20 cellular contexts compared by ENCODE assay signal in genomic region chr15:82714026-82714425, GRCh38. TPM values are rescaled to one million over a fixed set of nuclear protein-coding genes. Genes with fewer than 3 reads are reported as not detected.
DNase-seq lines count a peak whose midpoint lies in the region; ATAC-seq, FAIRE-seq and TF ChIP-seq lines count a peak whose summit lies in the region.
"Had no signal": no experiment of that assay in that cellular context is flagged by ENCODE, and none has a peak within 500 bp of the region (broad histone marks: within the 10 kb centered on the region; RNA-seq: fewer than 3 reads in every experiment).

No MANE protein-coding gene starts in this region.

- in situ Hi-C loops in GM12878 (cut with MboI), result no loop called here

- no peak overlapping the region for H4K8ac ChIP-seq in neuronal stem cell (ENCODE audit: low read depth, low read length)

- H2BK15ac ChIP-seq in neuronal stem cell (ENCODE audit: low read length), result no peak overlapping the region

- H3K9ac ChIP-seq in GM12878 (ENCODE audit: control insufficient read depth, insufficient read depth, low read length) (no peak overlapping the region), neuronal stem cell (ENCODE audit: low read depth, low read length, poor library complexity) (no peak overlapping the region)

- no peaks in the 10 kb centered on the region for H4K20me1 ChIP-seq in GM12878 (ENCODE audit: control insufficient read depth, insufficient read depth)

- no peaks in the 10 kb centered on the region for H3K79me2 ChIP-seq in GM12878 (ENCODE audit: control insufficient read depth, insufficient read depth, low read length)

- 0 out of 2 replicates have a peak, but pooled peaks cover 1% of the 10 kb centered on the region for H3K4me1 ChIP-seq in GM12878 (ENCODE audit: control insufficient read depth, insufficient read depth, low read length)
- H3K4me1 ChIP-seq in neuronal stem cell (ENCODE audit: control insufficient read depth in 2 of 2, insufficient read depth in 1 of 2, low read depth in 1 of 2, low read length in 2 of 2), result peaks cover 5 to 10% of the 10 kb centered on the region in 2 donors
- peaks cover 0 to 15% (median 5%) of the 10 kb centered on the region in 4 donors for H3K4me1 ChIP-seq in tibial nerve
- H3K4me1 ChIP-seq: BE2C had no signal

- TF ChIP-seq CTCF in GM12865 (IDR thresholded peaks at IDR 0.05; ENCODE audit: insufficient read depth, low read depth, low read length, missing control alignments) (no peak), GM12878 (IDR thresholded peaks at IDR 0.05 in 2 of 3, conservative IDR thresholded peaks at IDR 0.05 in 1 of 3; ENCODE audit: control insufficient read depth in 2 of 3, extremely low read depth in 1 of 3, insufficient read depth in 1 of 3, low read depth in 3 of 3, low read length in 3 of 3) (no peak), tibial nerve (IDR thresholded peaks at IDR 0.05) (no peak)

- no TSS peak for BruUV-seq in GM12878 (replicated peaks; lab: Mats Ljungman, UMichigan)

- H3K4me3 ChIP-seq in GM12865 (ENCODE audit: low read depth, low read length) (no peak overlapping the region), GM12878 (no peak overlapping the region), neuronal stem cell (ENCODE audit: low read length in 2 of 2) (no peak overlapping the region), tibial nerve (no peak overlapping the region)
- H3K4me3 ChIP-seq: A549, GM23338 had no signal

- DNase-seq in GM12865 (ENCODE audit: low read depth) (peak; percentile 36), HT-29 (ENCODE audit: low spot score) (peak; percentile 57), GM12878 (ENCODE audit: low read depth, low spot score) (peak; percentile 3), neuronal stem cell (ENCODE audit: low spot score) (no peak), tibial nerve (ENCODE audit: low spot score in 2 of 2) (no peak), NAMALWA (ENCODE audit: low spot score) (no peak)
- no peak for DNase-seq in stimulated activated naive CD8-positive, alpha-beta T cell treated with anti-CD3 and anti-CD28 coated beads, Interleukin-15, Interleukin-2, amounts not matched to agents 100 U/mL and 50 U/mL, for 24 hours
- DNase-seq: BE2C; CD4-positive, alpha-beta memory T cell; COR-L47; DND-41; GDM1; HCEC 1CT; HFFc6; KG1 had no signal

- SMC1A ChIA-PET in GM12878 (lab: Charles Lee; ENCODE audit: uncharacterized antibody, unreplicated experiment), result interaction anchor here (0.7 to 1.4 kb wide), 3 partner anchors 11 to 63 kb away, joined by 3 to 4 read pairs (median 3); no protein-coding TSS in a partner anchor

- H2AK5ac ChIP-seq in neuronal stem cell (ENCODE audit: low read depth, low read length), result no peak overlapping the region

- no peak overlapping the region for H2AFZ ChIP-seq in GM12878 (ENCODE audit: control insufficient read depth, low read depth, low read length)
- peak overlapping the region; percentile 63 for H2AFZ ChIP-seq in neuronal stem cell (ENCODE audit: low read length)
- H2AFZ ChIP-seq: GM23338 had no signal

- no peak overlapping the region for H2BK120ac ChIP-seq in neuronal stem cell (ENCODE audit: low read depth, low read length)

- intact Hi-C loops in GM12878 (cut with micrococcal nuclease; ENCODE audit: unreplicated experiment), result no loop called here

- no peak overlapping the region for H3K14ac ChIP-seq in neuronal stem cell (ENCODE audit: low read length)

- TF ChIP-seq EP300 in GM12878 (IDR thresholded peaks at IDR 0.05; ENCODE audit: borderline replicate concordance in 1 of 2, control insufficient read depth in 1 of 2, low read depth in 2 of 2, low read length in 2 of 2), result no peak
- TF ChIP-seq EP300 in tibial nerve (IDR thresholded peaks at IDR 0.05), result no peak

- H3K4ac ChIP-seq in neuronal stem cell (ENCODE audit: low read length), result no peak overlapping the region

- no peak overlapping the region for H3K23ac ChIP-seq in neuronal stem cell (ENCODE audit: low read depth, low read length, poor library complexity)

- no peak overlapping the region for H2BK12ac ChIP-seq in neuronal stem cell (ENCODE audit: low read length)

- H3K4me2 ChIP-seq in GM12878 (ENCODE audit: control insufficient read depth, insufficient read depth) (no peak overlapping the region), neuronal stem cell (ENCODE audit: insufficient read depth, low read length, poor library complexity, severe bottlenecking) (no peak overlapping the region)
- H3K4me2 ChIP-seq: A549, GM23338 had no signal

- H2BK5ac ChIP-seq in neuronal stem cell (ENCODE audit: low read length), result no peak overlapping the region

- no peak for ATAC-seq in GM12878
- ATAC-seq in stimulated activated naive CD8-positive, alpha-beta T cell treated with anti-CD3 and anti-CD28 coated beads, Interleukin-15, Interleukin-2, amounts not matched to agents 100 U/mL and 50 U/mL, for 24 hours, result no peak
- ATAC-seq: A549, GM23338 had no signal

- H3K9me3 ChIP-seq in GM12878 (replicated peaks; ENCODE audit: control insufficient read depth, insufficient read depth, low read length), result no peaks in the 10 kb centered on the region
- H3K9me3 ChIP-seq in neuronal stem cell (replicated peaks in 1 of 2; ENCODE audit: control insufficient read depth in 2 of 2, insufficient read depth in 1 of 2, low read depth in 1 of 2, low read length in 2 of 2), result no peaks in the 10 kb centered on the region
- peaks cover 0 to 11% (median 0%) of the 10 kb centered on the region in 4 donors for H3K9me3 ChIP-seq in tibial nerve
- H3K9me3 ChIP-seq: A549, BE2C had no signal

- CTCF ChIA-PET in GM12878 (lab: Yijun Ruan, JAX), result interaction anchor here (1.7 kb wide), 1 partner anchor 37 kb away, joined by 6 read pairs; no protein-coding TSS in a partner anchor

- H3K27me3 ChIP-seq in GM12878 (replicated peaks in 1 of 2; ENCODE audit: control insufficient read depth in 2 of 2, insufficient read depth in 2 of 2, low read length in 1 of 2) (no peaks in the 10 kb centered on the region; a peak in 1 of 4 replicates), neuronal stem cell (ENCODE audit: control insufficient read depth in 3 of 3, insufficient read depth in 3 of 3, low read depth in 1 of 3, low read length in 3 of 3) (peaks cover 0 to 10% (median 4%) of the 10 kb centered on the region in 3 experiments), tibial nerve (peaks cover 0 to 31% of the 10 kb centered on the region in 2 donors)
- H3K27me3 ChIP-seq: BE2C had no signal

- H3K27ac ChIP-seq in GM12878 (ENCODE audit: control insufficient read depth, insufficient read depth) (no peak overlapping the region), neuronal stem cell (replicated peaks; ENCODE audit: low read length) (no peak overlapping the region), tibial nerve (no peak overlapping the region)
- H3K27ac ChIP-seq: A549, C4-2B, HL-60 had no signal

- FAIRE-seq in GM12878 (lab: Jason Lieb, UNC), result no peak
- FAIRE-seq: A549, GM18507 had no signal

- WGBS in GM12878 (ENCODE audit: insufficient coverage, insufficient replicate concordance, low lambda C conversion rate, missing lambda C conversion rate), result 14% methylated on average over 3 of the region's 3 CpGs
- no CpG with 5 or more reads among the region's 3 CpGs for WGBS in neuronal stem cell (ENCODE audit: extremely low coverage in 2 of 2, insufficient read length in 2 of 2, insufficient replicate concordance in 1 of 2), 2 donors
- 54 to 72% methylated on average over 3 of the region's 3 CpGs for WGBS in tibial nerve, 2 donors

- no peaks in the 10 kb centered on the region for H3K36me3 ChIP-seq in GM12878 (ENCODE audit: control insufficient read depth in 2 of 2, insufficient read depth in 2 of 2, low read length in 1 of 2)
- H3K36me3 ChIP-seq in neuronal stem cell (replicated peaks in 1 of 2; ENCODE audit: control insufficient read depth in 2 of 2, insufficient read depth in 2 of 2, low read length in 2 of 2), result no peaks in the 10 kb centered on the region
- no peaks in the 10 kb centered on the region for H3K36me3 ChIP-seq in tibial nerve
- H3K36me3 ChIP-seq: BE2C had no signal

- TF ChIP-seq POLR2A in GM12878 (IDR thresholded peaks at IDR 0.05; ENCODE audit: low read depth, low read length) (no peak), tibial nerve (IDR thresholded peaks at IDR 0.05) (no peak)

- no peak overlapping the region for H4K91ac ChIP-seq in neuronal stem cell (ENCODE audit: low read depth, low read length, poor library complexity)

- no peak overlapping the region for H3K18ac ChIP-seq in neuronal stem cell (ENCODE audit: low read length)

- TF ChIP-seq RAD21 in GM12878 (IDR thresholded peaks at IDR 0.05; ENCODE audit: insufficient read depth, low read depth, low read length), result no peak

- RAD21 ChIA-PET in GM12878 (lab: Charles Lee; ENCODE audit: unreplicated experiment), result interaction anchor here (0.7 to 2.2 kb wide), 6 partner anchors 27 to 119 kb away, joined by 3 to 8 read pairs (median 3); partner anchors contain the start of gene FSD2

- no peaks in the 10 kb centered on the region for H3K79me1 ChIP-seq in neuronal stem cell (ENCODE audit: low read depth, low read length)

- POLR2A ChIA-PET in GM12878 (lab: Charles Lee), result interaction anchor here (0.8 to 1.6 kb wide), 3 partner anchors 17 to 97 kb away, joined by 3 to 5 read pairs (median 4); no protein-coding TSS in a partner anchor

TF ChIP-seq in GM12878, 131 proteins besides CTCF, POLR2A, EP300 and RAD21 (continues in another document):
- TF ChIP-seq NR2F1 (conservative IDR thresholded peaks at IDR 0.05) (0 out of 2 replicates have a peak, but pooled peaks have one; percentile 53), CBX5 (IDR thresholded peaks at IDR 0.05; ENCODE audit: low read depth) (no peak)

RNA-seq across cellular contexts. Expression of gene AP3B2, which starts 4.4 kb away (rescaled TPM):
- total RNA-seq in HT-29 (2014; rRNA removed; shearing (Covaris generic)), result not detected in 2 replicates
- not detected in 2 replicates for total RNA-seq in GM12878 (2013; cell fraction: nucleolus; rRNA removed)
- total RNA-seq in GM12878 (2014; rRNA removed), result not detected in 2 replicates
- not detected in 2 replicates for total RNA-seq in GM12878 (2014; rRNA removed; fragmentation: Illumina TruSeq; extraction: Trizol)
- total RNA-seq in GM12878 (2021), result not detected in 2 replicates
- polyA plus RNA-seq in GM12878 (2011; ENCODE audit: low read depth), result not detected
- polyA plus RNA-seq in GM12878 (2011; rRNA removed), result not detected in 2 replicates
- not detected in 2 replicates for polyA plus RNA-seq in GM12878 (2011; cell fraction: cytosol; rRNA removed)
- not detected in 2 replicates for polyA plus RNA-seq in GM12878 (2011; cell fraction: nucleus; rRNA removed)
- 0.03 and 0.12 TPM in 2 replicates for polyA plus RNA-seq in GM12878 (2012)
- polyA plus RNA-seq in GM12878 (2014; fragmentation: Illumina TruSeq; extraction: Trizol), result not detected in 2 replicates
- polyA plus RNA-seq in GM12878 (2014; fragmentation: Nextera tagmentation; extraction: Ambion mirVana), result not detected
- not detected in 2 replicates for polyA plus RNA-seq in GM12878 (2014; rRNA removed)
- not detected for polyA plus RNA-seq in GM12878 (2016; fragmentation: Nextera tagmentation; extraction: Ambion mirVana)
- polyA minus RNA-seq in GM12878 (2011; rRNA and poly(A)+ RNA removed), result not detected in 2 replicates
- polyA minus RNA-seq in GM12878 (2011; cell fraction: cytosol; rRNA and poly(A)+ RNA removed), result not detected in 2 replicates
- not detected in 2 replicates for polyA minus RNA-seq in GM12878 (2011; cell fraction: nucleus; rRNA and poly(A)+ RNA removed)
- 1.2 TPM for polyA plus RNA-seq in neuronal stem cell (2013, experiment 1 of 2)
- 1.8 TPM for polyA plus RNA-seq in neuronal stem cell (2013, experiment 2 of 2)
- total RNA-seq in tibial nerve, result 10 to 100 TPM in 1 of 4 donors, 1 to 10 TPM in 1, under 1 TPM in 2; 0.59 to 14.2 (median 1.1) TPM
- total RNA-seq: HFFc6 had no signal
- polyA plus RNA-seq: CD4-positive, alpha-beta memory T cell had no signal

Comparison
In these comparisons a context has a peak if more than half of its experiments do, and no peak if none do; other contexts are left out.
1. DNase-seq: peak in GM12865 (single experiment), HT-29 (single experiment) and GM12878 (single experiment); none in neuronal stem cell (single experiment), stimulated activated naive CD8-positive, alpha-beta T cell treated with anti-CD3 and anti-CD28 coated beads, Interleukin-15, Interleukin-2, amounts not matched to agents 100 U/mL and 50 U/mL, for 24 hours (single experiment), tibial nerve (0 of 2) and NAMALWA (single experiment).